ENCODE assay signal across 32 cellular contexts in genomic region chr4:120111745-120112144, GRCh38.
"Had no signal": no experiment of that assay in that cellular context is flagged by ENCODE, and none has a peak within 500 bp of the region (broad histone marks: within the 10 kb centered on the region; RNA-seq: fewer than 3 reads in every experiment).

No MANE protein-coding gene starts in this region.

- H3K27me3 Mint-ChIP-seq: activated B cell treated with CpG ODN at 0.5 μM for 24 hours; activated CD8-positive, alpha-beta T cell treated with anti-CD3 and anti-CD28 coated beads for 36 hours had no signal

- H3K27me3 ChIP-seq: brain microvascular endothelial cell, gastrocnemius medialis, heart left ventricle had no signal

- H3K9me3 ChIP-seq: gastrocnemius medialis, heart left ventricle had no signal

- FAIRE-seq: astrocyte, bronchial epithelial cell had no signal

- H3K9me3 Mint-ChIP-seq: activated T-helper 17 cell treated with anti-CD3 and anti-CD28 coated beads, Interleukin-2, amount 50 U/mL, for 72 hours; T-helper 2 cell treated with Interferon-gamma antibody and Interleukin-4, amounts not matched to agents 5 μg/mL and 100 μg/mL, for 36 hours had no signal

- DNase-seq: activated B cell treated with CpG ODN at 0.5 μM for 24 hours; activated CD4-positive, alpha-beta T cell treated with anti-CD3 and anti-CD28 coated beads for 48 hours; activated CD4-positive, alpha-beta T cell treated with anti-CD3 and anti-CD28 coated beads, Interleukin-2, amount 50 U/mL, for 1 hour; activated CD4-positive, alpha-beta T cell treated with anti-CD3 and anti-CD28 coated beads, Interleukin-2, amount 50 U/mL, for 48 hours; activated CD8-positive, alpha-beta memory T cell treated with anti-CD3 and anti-CD28 coated beads for 24 hours; activated CD8-positive, alpha-beta T cell treated with anti-CD3 and anti-CD28 coated beads for 36 hours; activated effector memory CD4-positive, alpha-beta T cell treated with Interleukin-2 at 50 U/mL for 16 hours; activated gamma-delta T cell treated with Interleukin-2 at 50 U/mL for 16 hours; activated naive CD4-positive, alpha-beta T cell treated with anti-CD3 and anti-CD28 coated beads, Interleukin-2, amount 50 U/mL, for 16 hours; activated naive CD4-positive, alpha-beta T cell treated with Interleukin-2 at 50 U/mL for 16 hours; activated T-cell treated with anti-CD3 and anti-CD28 coated beads, Interleukin-2, amount 50 U/mL, for 4 hours; amniotic stem cell; anterior cingulate cortex; brain microvascular endothelial cell; effector memory CD4-positive, alpha-beta T cell; endodermal cell; foreskin fibroblast; gastrocnemius medialis; glutamatergic neuron; heart left ventricle; T-cell; T1000; WERI-Rb-1 had no signal

- H3K4me1 Mint-ChIP-seq: activated B cell treated with CpG ODN at 0.5 μM for 24 hours; activated T-helper 17 cell treated with anti-CD3 and anti-CD28 coated beads, Interleukin-2, amount 50 U/mL, for 72 hours; central memory CD8-positive, alpha-beta T cell; endodermal cell; T-cell had no signal

- H3K27ac Mint-ChIP-seq: activated B cell treated with CpG ODN at 0.5 μM for 24 hours; activated CD8-positive, alpha-beta T cell treated with anti-CD3 and anti-CD28 coated beads for 36 hours; activated naive CD8-positive, alpha-beta T cell; activated T-helper 17 cell treated with anti-CD3 and anti-CD28 coated beads, Interleukin-2, amount 50 U/mL, for 72 hours; endodermal cell; T-cell; T-helper 1 cell treated with Interleukin-12 subunit alpha and Interleukin-12 subunit beta and Interleukin-4 antibody, amounts not matched to agents 30 μg/mL and 1 μg/mL, for 36 hours; T-helper 2 cell treated with Interferon-gamma antibody and Interleukin-4, amounts not matched to agents 5 μg/mL and 100 μg/mL, for 36 hours had no signal

- H3K36me3 ChIP-seq: brain microvascular endothelial cell, gastrocnemius medialis, heart left ventricle, WERI-Rb-1 had no signal

- H3K4me3 ChIP-seq: gastrocnemius medialis, heart left ventricle had no signal

- H3K27ac ChIP-seq: brain microvascular endothelial cell, gastrocnemius medialis, heart left ventricle, WERI-Rb-1 had no signal

- H3K4me3 Mint-ChIP-seq: activated B cell treated with CpG ODN at 0.5 μM for 24 hours; activated CD8-positive, alpha-beta T cell treated with anti-CD3 and anti-CD28 coated beads for 36 hours; activated naive CD8-positive, alpha-beta T cell; activated T-cell treated with anti-CD3 and anti-CD28 coated beads, Interleukin-2, amount 50 U/mL, for 4 hours; activated T-helper 17 cell treated with anti-CD3 and anti-CD28 coated beads, Interleukin-2, amount 50 U/mL, for 72 hours; central memory CD8-positive, alpha-beta T cell; endodermal cell; T-cell; T-helper 1 cell treated with Interleukin-12 subunit alpha and Interleukin-12 subunit beta and Interleukin-4 antibody, amounts not matched to agents 30 μg/mL and 1 μg/mL, for 36 hours; T-helper 2 cell treated with Interferon-gamma antibody and Interleukin-4, amounts not matched to agents 5 μg/mL and 100 μg/mL, for 36 hours had no signal

- ATAC-seq: activated CD4-positive, CD25-positive, alpha-beta regulatory T cell treated with anti-CD3 and anti-CD28 coated beads, Interleukin-2, amount 50 U/mL, for 24 hours; activated CD8-positive, alpha-beta T cell treated with anti-CD3 and anti-CD28 coated beads for 36 hours; activated T-cell treated with anti-CD3 and anti-CD28 coated beads, Interleukin-2, amount 50 U/mL, for 4 hours; activated T-helper 17 cell treated with anti-CD3 and anti-CD28 coated beads, Interleukin-2, amount 50 U/mL, for 72 hours; esophagus mucosa; gastrocnemius medialis; heart left ventricle; T-cell had no signal

- H3K4me1 ChIP-seq: heart left ventricle had no signal
